In genomic region chr3:17195856-17196604, GRCh38 we compare ENCODE assay signal across 9 cellular contexts.
DNase-seq lines count a peak whose midpoint lies in the region; ATAC-seq and TF ChIP-seq lines count a peak whose summit lies in the region.
"Had no signal": no experiment of that assay in that cellular context is flagged by ENCODE, and none has a peak within 500 bp of the region (broad histone marks: within the 10 kb centered on the region; RNA-seq: fewer than 3 reads in every experiment).

No MANE protein-coding gene starts in this region.

- H3K4me1 ChIP-seq in GM23338 (ENCODE audit: insufficient read depth) (peaks cover 3% of the 10 kb centered on the region; the same call in 1 of the 2 replicates), fibroblast of lung (ENCODE audit: control insufficient read depth, extremely low read depth, insufficient read depth, low read length) (no peaks in the 10 kb centered on the region), stomach (peaks cover 4 to 20% (median 14%) of the 10 kb centered on the region in 4 donors)

- TF ChIP-seq EP300 in stomach (IDR thresholded peaks at IDR 0.05), result no peak

- CTCF ChIA-PET in CD4-positive, alpha-beta T cell (lab: Charles Lee), result interaction anchor here (0.7 kb wide), 1 partner anchor 9 kb away, joined by 3 read pairs; no protein-coding TSS in a partner anchor

- no peak overlapping the region for H3K4me3 Mint-ChIP-seq in GM23338
- no peak overlapping the region for H3K4me3 Mint-ChIP-seq in CD4-positive, alpha-beta T cell
- H3K4me3 Mint-ChIP-seq: nephron had no signal

- ATAC-seq in GM18505 (IDR thresholded peaks at IDR 0.05; ENCODE audit: unreplicated experiment), result peak; percentile 81
- ATAC-seq in GM23338, result peak; percentile 57
- no peak for ATAC-seq in CD4-positive, alpha-beta T cell (ENCODE audit: poor library complexity)

- TF ChIP-seq CTCF in GM23338 (conservative IDR thresholded peaks at IDR 0.05; ENCODE audit: low read depth in 2 of 2), result peak; percentile 45 to 63
- TF ChIP-seq CTCF in LNCaP clone FGC (IDR thresholded peaks at IDR 0.05; ENCODE audit: control insufficient read depth, extremely low read depth, insufficient read depth), result peak; percentile 26; the same call in 1 of the 2 replicates
- peak; percentile 35 to 43 for TF ChIP-seq CTCF in fibroblast of lung (conservative IDR thresholded peaks at IDR 0.05 in 1 of 2, IDR thresholded peaks at IDR 0.05 in 1 of 2; ENCODE audit: low read depth in 1 of 2, low read length in 2 of 2)
- TF ChIP-seq CTCF in CD4-positive, alpha-beta T cell (IDR thresholded peaks at IDR 0.05), result no peak
- TF ChIP-seq CTCF in stomach (IDR thresholded peaks at IDR 0.05), result no peak

- DNase-seq in GM23338 (ENCODE audit: low spot score) (peak; percentile 25), LNCaP clone FGC (ENCODE audit: low read depth) (no peak), fibroblast of lung (ENCODE audit: low read depth in 2 of 2) (peak; percentile 25 to 59), ecto neural progenitor cell (ENCODE audit: low spot score) (no peak), stomach (no peak)
- DNase-seq in CD4-positive, alpha-beta T cell, result no peak
- no peak for DNase-seq in stimulated activated CD4-positive, alpha-beta T cell treated with anti-CD3 and anti-CD28 coated beads, Interleukin-2, amount 100 ng/mL, for 24 hours

- peaks cover 21% of the 10 kb centered on the region; the same call in 2 of the 3 replicates for H3K4me1 Mint-ChIP-seq in GM23338
- H3K4me1 Mint-ChIP-seq in CD4-positive, alpha-beta T cell (ENCODE audit: low read depth), result peaks cover 2% of the 10 kb centered on the region
- H3K4me1 Mint-ChIP-seq: nephron had no signal

- H3K9me3 ChIP-seq in fibroblast of lung (ENCODE audit: control insufficient read depth, insufficient read depth, low read depth, low read length), result no peaks in the 10 kb centered on the region
- no peaks in the 10 kb centered on the region for H3K9me3 ChIP-seq in CD4-positive, alpha-beta T cell (ENCODE audit: control insufficient read depth, low read length)
- H3K9me3 ChIP-seq in stomach, result no peaks in the 10 kb centered on the region

- 29 to 60% (median 48%) methylated on average over 5 of the region's 5 CpGs for WGBS in stomach, 5 donors

- intact Hi-C loops in CD4-positive, alpha-beta T cell (cut with DNase I, micrococcal nuclease), result no loop called here
- intact Hi-C loops in stomach (cut with DNase I; ENCODE audit: low total_unique reads), result no loop called here

- H3K36me3 ChIP-seq in GM23338 (ENCODE audit: insufficient read depth) (no peaks in the 10 kb centered on the region), fibroblast of lung (ENCODE audit: control insufficient read depth, insufficient read depth, low read length) (no peaks in the 10 kb centered on the region), stomach (no peaks in the 10 kb centered on the region)

- no peak overlapping the region for H3K4me2 ChIP-seq in GM23338
- H3K4me2 ChIP-seq in fibroblast of lung (ENCODE audit: extremely low read depth, insufficient read depth, low read length), result no peak overlapping the region

- H3K79me2 ChIP-seq in GM23338 (replicated peaks; ENCODE audit: insufficient read depth) (no peaks in the 10 kb centered on the region), fibroblast of lung (ENCODE audit: control insufficient read depth, insufficient read depth, low read length) (no peaks in the 10 kb centered on the region)

- no peaks in the 10 kb centered on the region; the same call in 2 of the 3 replicates for H3K9me3 Mint-ChIP-seq in GM23338
- H3K9me3 Mint-ChIP-seq in CD4-positive, alpha-beta T cell, result no peaks in the 10 kb centered on the region
- H3K9me3 Mint-ChIP-seq: nephron had no signal

- POLR2A ChIA-PET in CD4-positive, alpha-beta T cell (lab: Charles Lee), result no interaction called here

- H3K4me3 ChIP-seq in GM23338, result no peak overlapping the region
- H3K4me3 ChIP-seq in LNCaP clone FGC (ENCODE audit: low read depth, low read length), result no peak overlapping the region
- H3K4me3 ChIP-seq in fibroblast of lung (replicated peaks in 1 of 4; ENCODE audit: control extremely low read depth in 1 of 4, insufficient read depth in 1 of 4, low read depth in 3 of 4, low read length in 4 of 4), result no peak overlapping the region
- H3K4me3 ChIP-seq in stomach, result no peak overlapping the region

- H2AFZ ChIP-seq in GM23338 (no peak overlapping the region), fibroblast of lung (ENCODE audit: low read length) (no peak overlapping the region)

- H3K9ac ChIP-seq in fibroblast of lung (ENCODE audit: insufficient read depth, low read length), result no peak overlapping the region

- peaks cover 2% of the 10 kb centered on the region for H3K27me3 Mint-ChIP-seq in GM23338 (ENCODE audit: insufficient read depth, low read depth, poor library complexity)
- no peaks in the 10 kb centered on the region for H3K27me3 Mint-ChIP-seq in CD4-positive, alpha-beta T cell

- H3K27ac Mint-ChIP-seq in GM23338, result 0 out of 2 replicates have a peak overlapping the region, but pooled peaks have one; percentile 0
- H3K27ac Mint-ChIP-seq in CD4-positive, alpha-beta T cell, result no peak overlapping the region

- H3K27me3 ChIP-seq in GM23338 (ENCODE audit: insufficient read depth) (no peaks in the 10 kb centered on the region), fibroblast of lung (ENCODE audit: control insufficient read depth, insufficient read depth, low read length) (no peaks in the 10 kb centered on the region), stomach (no peaks in the 10 kb centered on the region)
- no peaks in the 10 kb centered on the region for H3K27me3 ChIP-seq in CD4-positive, alpha-beta T cell (ENCODE audit: control insufficient read depth, insufficient read depth, low read length)

- H3K36me3 Mint-ChIP-seq in GM23338 (ENCODE audit: low read depth), result peaks cover 4% of the 10 kb centered on the region; the same call in 1 of the 3 replicates
- H3K36me3 Mint-ChIP-seq in CD4-positive, alpha-beta T cell (ENCODE audit: low read depth), result peaks cover 21% of the 10 kb centered on the region

- H3K9me2 ChIP-seq in GM23338 (ENCODE audit: insufficient read depth), result no peaks in the 10 kb centered on the region

- no peaks in the 10 kb centered on the region for H3F3A ChIP-seq in GM23338 (replicated peaks; ENCODE audit: low read depth)

- no peak overlapping the region for H3K27ac ChIP-seq in GM23338 (ENCODE audit: low read depth)
- H3K27ac ChIP-seq in fibroblast of lung (ENCODE audit: insufficient read depth, low read length), result no peak overlapping the region
- H3K27ac ChIP-seq in CD4-positive, alpha-beta T cell (ENCODE audit: low read depth, low read length), result no peak overlapping the region
- no peak overlapping the region for H3K27ac ChIP-seq in stomach

- TF ChIP-seq POLR2A in GM18505 (IDR thresholded peaks at IDR 0.05; ENCODE audit: borderline replicate concordance, extremely low read depth, insufficient read depth, insufficient read length), result no peak
- TF ChIP-seq POLR2A in stomach (IDR thresholded peaks at IDR 0.05), result no peak

- H4K20me1 ChIP-seq in GM23338 (replicated peaks; ENCODE audit: insufficient read depth) (no peaks in the 10 kb centered on the region), fibroblast of lung (ENCODE audit: control insufficient read depth, extremely low read depth, insufficient read depth, low read length) (no peaks in the 10 kb centered on the region)

TF ChIP-seq in GM23338, 12 proteins besides CTCF, POLR2A, EP300 and RAD21 (continues in another document):
- TF ChIP-seq ZNF331 (CRISPR knock-in tag; IDR thresholded peaks at IDR 0.05; ENCODE audit: low read depth), result no peak
- TF ChIP-seq ETS1 (IDR thresholded peaks at IDR 0.05), result no peak
- no peak for TF ChIP-seq CREB1 (CRISPR knock-in tag; IDR thresholded peaks at IDR 0.05; ENCODE audit: low read depth)
- TF ChIP-seq, protein P1, sequence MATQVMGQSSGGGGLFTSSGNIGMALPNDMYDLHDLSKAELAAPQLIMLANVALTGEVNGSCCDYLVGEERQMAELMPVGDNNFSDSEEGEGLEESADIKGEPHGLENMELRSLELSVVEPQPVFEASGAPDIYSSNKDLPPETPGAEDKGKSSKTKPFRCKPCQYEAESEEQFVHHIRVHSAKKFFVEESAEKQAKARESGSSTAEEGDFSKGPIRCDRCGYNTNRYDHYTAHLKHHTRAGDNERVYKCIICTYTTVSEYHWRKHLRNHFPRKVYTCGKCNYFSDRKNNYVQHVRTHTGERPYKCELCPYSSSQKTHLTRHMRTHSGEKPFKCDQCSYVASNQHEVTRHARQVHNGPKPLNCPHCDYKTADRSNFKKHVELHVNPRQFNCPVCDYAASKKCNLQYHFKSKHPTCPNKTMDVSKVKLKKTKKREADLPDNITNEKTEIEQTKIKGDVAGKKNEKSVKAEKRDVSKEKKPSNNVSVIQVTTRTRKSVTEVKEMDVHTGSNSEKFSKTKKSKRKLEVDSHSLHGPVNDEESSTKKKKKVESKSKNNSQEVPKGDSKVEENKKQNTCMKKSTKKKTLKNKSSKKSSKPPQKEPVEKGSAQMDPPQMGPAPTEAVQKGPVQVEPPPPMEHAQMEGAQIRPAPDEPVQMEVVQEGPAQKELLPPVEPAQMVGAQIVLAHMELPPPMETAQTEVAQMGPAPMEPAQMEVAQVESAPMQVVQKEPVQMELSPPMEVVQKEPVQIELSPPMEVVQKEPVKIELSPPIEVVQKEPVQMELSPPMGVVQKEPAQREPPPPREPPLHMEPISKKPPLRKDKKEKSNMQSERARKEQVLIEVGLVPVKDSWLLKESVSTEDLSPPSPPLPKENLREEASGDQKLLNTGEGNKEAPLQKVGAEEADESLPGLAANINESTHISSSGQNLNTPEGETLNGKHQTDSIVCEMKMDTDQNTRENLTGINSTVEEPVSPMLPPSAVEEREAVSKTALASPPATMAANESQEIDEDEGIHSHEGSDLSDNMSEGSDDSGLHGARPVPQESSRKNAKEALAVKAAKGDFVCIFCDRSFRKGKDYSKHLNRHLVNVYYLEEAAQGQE (IDR thresholded peaks at IDR 0.05; ENCODE audit: unreplicated experiment), result no peak

Comparison
In these comparisons a context has a peak if more than half of its experiments do, and no peak if none do; other contexts are left out.
1. DNase-seq: peak in GM23338 (single experiment) and fibroblast of lung (2 of 2); none in LNCaP clone FGC (single experiment), CD4-positive, alpha-beta T cell (0 of 10), stimulated activated CD4-positive, alpha-beta T cell treated with anti-CD3 and anti-CD28 coated beads, Interleukin-2, amount 100 ng/mL, for 24 hours (0 of 2), ecto neural progenitor cell (single experiment) and stomach (single experiment).
2. CTCF ChIP-seq: peak in GM23338 (2 of 2), LNCaP clone FGC (single experiment) and fibroblast of lung (2 of 2); none in CD4-positive, alpha-beta T cell (single experiment) and stomach (0 of 7).